In the genomic region with DNA sequence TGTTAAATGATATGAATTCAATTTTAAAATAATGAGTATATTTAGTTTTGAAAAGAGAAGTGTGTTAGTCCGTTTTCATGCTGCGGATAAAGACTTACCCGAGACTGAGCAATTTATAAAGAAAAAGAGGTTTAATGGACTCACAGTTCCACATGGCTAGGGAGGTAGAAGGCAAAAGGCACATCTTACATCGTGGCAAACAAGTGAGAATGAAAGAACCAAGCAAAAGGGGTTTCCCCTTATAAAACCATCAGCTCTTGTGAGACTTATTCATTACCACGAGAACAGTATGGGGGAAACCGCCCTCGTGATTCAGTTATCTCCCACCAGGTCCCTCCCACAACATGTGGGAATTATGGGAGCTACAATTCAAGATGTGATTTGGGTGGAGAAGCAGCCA, we compare ENCODE assay signal across 2 cellular contexts. TPM values are rescaled to one million over a fixed set of nuclear protein-coding genes. Genes with fewer than 3 reads are reported as not detected.
"Had no signal": no experiment of that assay in that cellular context is flagged by ENCODE, and none has a peak within 500 bp of the region (broad histone marks: within the 10 kb centered on the region; RNA-seq: fewer than 3 reads in every experiment).

No MANE protein-coding gene starts in this region.

RNA-seq across cellular contexts. Expression of a gene that starts 51.8 kb away (rescaled TPM):
- total RNA-seq: naive thymus-derived CD8-positive, alpha-beta T cell had no signal
- polyA plus RNA-seq: neural cell had no signal
